In genomic region chrX:120270567-120270966, GRCh38 we compare ENCODE assay signal across 1 cellular context.
TF ChIP-seq lines count a peak whose summit lies in the region.

No MANE protein-coding gene starts in this region.

TF ChIP-seq in HepG2, 621 proteins besides CTCF, POLR2A, EP300 and RAD21:
- TF ChIP-seq ZNF34 (CRISPR knock-in tag; IDR thresholded peaks at IDR 0.05; ENCODE audit: borderline replicate concordance) (no peak), GATA4 (IDR thresholded peaks at IDR 0.05; ENCODE audit: borderline replicate concordance, low read depth) (no peak)
